ENCODE assay signal across 8 cellular contexts in the genomic region with DNA sequence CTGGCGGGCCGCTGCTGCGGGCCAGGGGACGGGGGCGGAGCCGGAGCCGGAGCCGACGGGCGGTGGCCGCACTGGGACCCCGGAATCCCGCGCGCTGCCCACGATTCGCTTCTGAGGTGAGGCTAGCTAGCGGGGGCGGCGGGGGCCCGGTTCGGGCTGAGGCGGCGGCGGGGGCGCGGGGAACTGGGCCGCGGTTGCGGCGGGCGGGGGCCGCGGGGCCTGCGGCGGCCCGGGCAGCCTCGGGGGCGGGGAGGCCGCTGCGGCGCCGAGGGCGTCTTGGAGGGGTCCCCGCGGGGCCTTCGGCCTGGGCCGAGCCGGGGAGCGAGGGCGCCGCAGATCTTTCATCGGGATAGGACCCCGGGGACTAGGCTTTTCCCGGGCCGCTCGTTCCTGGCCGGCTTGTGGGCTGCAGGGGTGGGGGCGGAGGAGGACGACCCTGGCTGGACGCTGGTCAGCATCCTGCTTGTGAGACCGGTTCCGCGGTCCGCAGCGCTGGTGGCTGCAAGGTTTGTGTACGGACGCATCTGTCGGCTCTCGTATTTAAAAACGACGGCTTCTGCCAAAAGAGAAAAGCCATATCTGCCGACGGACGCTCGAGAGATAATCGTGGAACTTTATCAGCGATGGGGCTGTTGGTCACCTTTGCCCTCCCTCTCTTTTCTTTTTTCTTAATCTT. TPM values are rescaled to one million over a fixed set of nuclear protein-coding genes. Genes with fewer than 3 reads are reported as not detected.
A peak's percentile ranks its signal among the peaks of the same experiment; 100 is the strongest.
DNase-seq lines count a peak whose midpoint lies in the region; ATAC-seq and TF ChIP-seq lines count a peak whose summit lies in the region.

No MANE protein-coding gene starts in this region.

- TF ChIP-seq CTCF in C4-2B (conservative IDR thresholded peaks at IDR 0.05): no peak
- TF ChIP-seq CTCF in astrocyte of the cerebellum (IDR thresholded peaks at IDR 0.05; ENCODE audit: low read depth, low read length, missing control alignments): no peak

- in situ Hi-C loops in astrocyte of the cerebellum (cut with HindIII; ENCODE audit: low sequenced_read_pairs): loop anchor here (10.0 kb wide), 1 partner anchor 89 kb away; the partner anchor contains the start of gene TNIP2

- H2AFZ ChIP-seq in Karpas-422 (ENCODE audit: low read length): no peak overlapping the region

- H3K9ac ChIP-seq in Karpas-422 (ENCODE audit: low read length): peak overlapping the region; percentile 82
- peak overlapping the region; percentile 96 for H3K9ac ChIP-seq in skeletal muscle satellite cell (ENCODE audit: low read depth, low read length)

- peak overlapping the region; percentile 84 for H3K4me2 ChIP-seq in Karpas-422 (ENCODE audit: low read depth, low read length, poor library complexity, severe bottlenecking)
- peak overlapping the region; percentile 74 for H3K4me2 ChIP-seq in skeletal muscle satellite cell (ENCODE audit: low read length)

- DNase-seq in Karpas-422 (peak; percentile 58), astrocyte of the cerebellum (ENCODE audit: low read depth) (no peak), NCI-H524 (lab: John Stamatoyannopoulos, UW) (no peak)

- H3K9me3 ChIP-seq in Karpas-422 (ENCODE audit: low read length) (no peaks in the 10 kb centered on the region), iPS-18c (ENCODE audit: control insufficient read depth, insufficient read depth, low read length) (peaks cover 4% of the 10 kb centered on the region), skeletal muscle satellite cell (replicated peaks; ENCODE audit: low read length) (no peaks in the 10 kb centered on the region)

- H3K36me3 ChIP-seq in Karpas-422 (ENCODE audit: insufficient read depth, low read length) (no peaks in the 10 kb centered on the region; the same call in 1 of the 2 replicates), skeletal muscle satellite cell (ENCODE audit: insufficient read depth, low read length) (no peaks in the 10 kb centered on the region)

- H3K9me2 ChIP-seq in Karpas-422 (replicated peaks; ENCODE audit: insufficient read depth, low read length): no peaks in the 10 kb centered on the region

- H3K27ac ChIP-seq in C4-2B (peak overlapping the region; percentile 98), Karpas-422 (ENCODE audit: low read length) (no peak overlapping the region)

- peak overlapping the region; percentile 80 for H3K4me3 ChIP-seq in Karpas-422 (ENCODE audit: low read length)
- H3K4me3 ChIP-seq in astrocyte of the cerebellum (ENCODE audit: low read depth, low read length): peak overlapping the region; percentile 83
- H3K4me3 ChIP-seq in iPS-18c (ENCODE audit: insufficient read depth, low read depth, low read length): peak overlapping the region; percentile 85
- peak overlapping the region; percentile 95 for H3K4me3 ChIP-seq in skeletal muscle satellite cell (ENCODE audit: low read length)

- H3K4me1 ChIP-seq in Karpas-422 (ENCODE audit: low read length): peaks cover 33% of the 10 kb centered on the region
- H3K4me1 ChIP-seq in skeletal muscle satellite cell (ENCODE audit: control insufficient read depth, insufficient read depth, low read length): peaks cover 27% of the 10 kb centered on the region

- ATAC-seq in GM21367 (IDR thresholded peaks at IDR 0.05; ENCODE audit: unreplicated experiment) (peak; percentile 5), HG03135 (IDR thresholded peaks at IDR 0.05; ENCODE audit: unreplicated experiment) (no peak)

- H4K20me1 ChIP-seq in Karpas-422 (ENCODE audit: insufficient read depth, low read depth, low read length): peaks cover 31% of the 10 kb centered on the region

- H3K27me3 ChIP-seq in Karpas-422 (ENCODE audit: low read length) (no peaks in the 10 kb centered on the region), skeletal muscle satellite cell (ENCODE audit: control insufficient read depth, insufficient read depth, low read length) (no peaks in the 10 kb centered on the region)

- peaks cover 11% of the 10 kb centered on the region for H3K79me2 ChIP-seq in Karpas-422 (ENCODE audit: low read length)

RNA-seq across cellular contexts. Expression of gene ADD1, which starts 0.4 kb away (rescaled TPM):
- 62.9 and 69.7 TPM in 2 replicates for total RNA-seq in Karpas-422 (2014; rRNA removed; shearing (Covaris generic); ENCODE audit: low replicate concordance)
- 109 and 111 TPM in 2 replicates for total RNA-seq in skeletal muscle satellite cell (2012; rRNA removed)

RNA-seq across cellular contexts. Expression of gene SH3BP2, which starts 51.2 kb away (rescaled TPM):
- total RNA-seq in Karpas-422 (2014; rRNA removed; shearing (Covaris generic); ENCODE audit: low replicate concordance): 17.2 and 29.9 TPM in 2 replicates
- total RNA-seq in skeletal muscle satellite cell (2012; rRNA removed): 16.4 and 30.4 TPM in 2 replicates
